In genomic region chr16:17396762-17397498, GRCh38 we compare ENCODE assay signal across 9 cellular contexts.
DNase-seq lines count a peak whose midpoint lies in the region; FAIRE-seq and TF ChIP-seq lines count a peak whose summit lies in the region.
"Had no signal": no experiment of that assay in that cellular context is flagged by ENCODE, and none has a peak within 500 bp of the region (broad histone marks: within the 10 kb centered on the region; RNA-seq: fewer than 3 reads in every experiment).

No MANE protein-coding gene starts in this region.

- dilution Hi-C loops in endothelial cell of umbilical vein (cut with MboI; ENCODE audit: extremely low pct_ligation_motif_present, low sequenced_read_pairs), result no loop called here

- POLR2A ChIA-PET in endothelial cell of umbilical vein (lab: Charles Lee), result no interaction called here

- no peaks in the 10 kb centered on the region for H3K9me1 ChIP-seq in endothelial cell of umbilical vein (replicated peaks; ENCODE audit: control insufficient read depth, extremely low read depth, insufficient read depth, low read length)

- no peaks in the 10 kb centered on the region for H3K36me3 ChIP-seq in endothelial cell of umbilical vein (ENCODE audit: control insufficient read depth in 2 of 2, extremely low read depth in 1 of 2, insufficient read depth in 2 of 2, low read length in 2 of 2)

- FAIRE-seq in endothelial cell of umbilical vein (lab: Jason Lieb, UNC), result peak; percentile 94

- H3K4me1 ChIP-seq in endothelial cell of umbilical vein (ENCODE audit: control insufficient read depth, extremely low read depth, insufficient read depth, low read length), result peaks cover 25% of the 10 kb centered on the region
- H3K4me1 ChIP-seq: psoas muscle had no signal

- no peak overlapping the region for H3K4me3 ChIP-seq in endothelial cell of umbilical vein (replicated peaks in 1 of 3; ENCODE audit: insufficient read depth in 1 of 3, low read depth in 1 of 3, low read length in 3 of 3)
- H3K4me3 ChIP-seq: psoas muscle had no signal

- no peaks in the 10 kb centered on the region for H3K79me2 ChIP-seq in endothelial cell of umbilical vein (ENCODE audit: control insufficient read depth, insufficient read depth, low read length)

- H3K9ac ChIP-seq in endothelial cell of umbilical vein (replicated peaks; ENCODE audit: extremely low read depth, insufficient read depth, low read length), result peak overlapping the region; percentile 72

- no peak overlapping the region for H2AFZ ChIP-seq in endothelial cell of umbilical vein (ENCODE audit: low read depth, low read length)

- no TSS peak for BruUV-seq in endothelial cell of umbilical vein (replicated peaks; lab: Mats Ljungman, UMichigan)

- no peak for TF ChIP-seq CTCF in endothelial cell of umbilical vein (IDR thresholded peaks at IDR 0.05; ENCODE audit: extremely low read depth in 1 of 2, insufficient read depth in 1 of 2, low read depth in 1 of 2, low read length in 2 of 2)

- no peaks in the 10 kb centered on the region for H4K20me1 ChIP-seq in endothelial cell of umbilical vein (replicated peaks; ENCODE audit: control insufficient read depth, extremely low read depth, insufficient read depth, low read length)

- DNase-seq in HT-29 (ENCODE audit: low spot score) (peak; percentile 70), NCI-H524 treated with DMSO at 0.1 percent for 48 hours (lab: John Stamatoyannopoulos, UW) (peak; percentile 34), endothelial cell of umbilical vein (ENCODE audit: low read depth, low spot score) (peak; percentile 68), pulmonary artery endothelial cell (ENCODE audit: low read depth, low spot score) (peak; percentile 47), SIG-M5 treated with dmso at 0.1 percent for 504 hours (lab: John Stamatoyannopoulos, UW; ENCODE audit: unreplicated experiment) (no peak), nucleus accumbens (lab: John Stamatoyannopoulos, UW) (no peak), Ammon's horn (ENCODE audit: low spot score) (no peak)
- DNase-seq: activated B cell treated with CpG ODN at 0.5 μM for 24 hours, psoas muscle had no signal

- intact Hi-C loops in endothelial cell of umbilical vein (cut with micrococcal nuclease), result loop anchor here (1.0 to 5.0 kb wide), 4 partner anchors 17 to 70 kb away; no protein-coding TSS in a partner anchor

- CTCF ChIA-PET in endothelial cell of umbilical vein (lab: Charles Lee), result no interaction called here

- H3K9me3 ChIP-seq in endothelial cell of umbilical vein (replicated peaks; ENCODE audit: control insufficient read depth, insufficient read depth, low read length), result no peaks in the 10 kb centered on the region
- H3K9me3 ChIP-seq: psoas muscle had no signal

- H3K4me2 ChIP-seq in endothelial cell of umbilical vein (ENCODE audit: insufficient read depth, low read length), result peak overlapping the region; percentile 41

- peak overlapping the region; percentile 94 for H3K27ac ChIP-seq in endothelial cell of umbilical vein (ENCODE audit: insufficient read depth, low read depth, low read length)
- H3K27ac ChIP-seq: psoas muscle had no signal

- TF ChIP-seq POLR2A in endothelial cell of umbilical vein (IDR thresholded peaks at IDR 0.05; ENCODE audit: low read depth, low read length), result no peak

- no peaks in the 10 kb centered on the region for H3K27me3 ChIP-seq in endothelial cell of umbilical vein (ENCODE audit: control insufficient read depth in 2 of 2, insufficient read depth in 2 of 2, low read length in 2 of 2)

TF ChIP-seq in endothelial cell of umbilical vein, 7 proteins besides CTCF, POLR2A, EP300 and RAD21:
- TF ChIP-seq EZH2 (IDR thresholded peaks at IDR 0.05; ENCODE audit: borderline replicate concordance, low read depth, low read length, severe bottlenecking) (no peak), FOS (IDR thresholded peaks at IDR 0.05; ENCODE audit: borderline replicate concordance, insufficient read depth, low read length) (no peak), MAX (IDR thresholded peaks at IDR 0.05; ENCODE audit: insufficient read depth, insufficient read length) (peak; percentile 7), MYC (IDR thresholded peaks at IDR 0.05; ENCODE audit: low read depth, low read length) (no peak), JUN (IDR thresholded peaks at IDR 0.05; ENCODE audit: borderline replicate concordance, insufficient read depth, insufficient read length, low read depth) (peak; percentile 31)

Comparison
In these comparisons a context has a peak if more than half of its experiments do, and no peak if none do; other contexts are left out.
1. DNase-seq: peak in HT-29 (single experiment), NCI-H524 treated with DMSO at 0.1 percent for 48 hours (single experiment), endothelial cell of umbilical vein (single experiment) and pulmonary artery endothelial cell (single experiment); none in SIG-M5 treated with dmso at 0.1 percent for 504 hours (single experiment), nucleus accumbens (0 of 56) and Ammon's horn (single experiment).